8 cellular contexts compared by ENCODE assay signal in the genomic region with DNA sequence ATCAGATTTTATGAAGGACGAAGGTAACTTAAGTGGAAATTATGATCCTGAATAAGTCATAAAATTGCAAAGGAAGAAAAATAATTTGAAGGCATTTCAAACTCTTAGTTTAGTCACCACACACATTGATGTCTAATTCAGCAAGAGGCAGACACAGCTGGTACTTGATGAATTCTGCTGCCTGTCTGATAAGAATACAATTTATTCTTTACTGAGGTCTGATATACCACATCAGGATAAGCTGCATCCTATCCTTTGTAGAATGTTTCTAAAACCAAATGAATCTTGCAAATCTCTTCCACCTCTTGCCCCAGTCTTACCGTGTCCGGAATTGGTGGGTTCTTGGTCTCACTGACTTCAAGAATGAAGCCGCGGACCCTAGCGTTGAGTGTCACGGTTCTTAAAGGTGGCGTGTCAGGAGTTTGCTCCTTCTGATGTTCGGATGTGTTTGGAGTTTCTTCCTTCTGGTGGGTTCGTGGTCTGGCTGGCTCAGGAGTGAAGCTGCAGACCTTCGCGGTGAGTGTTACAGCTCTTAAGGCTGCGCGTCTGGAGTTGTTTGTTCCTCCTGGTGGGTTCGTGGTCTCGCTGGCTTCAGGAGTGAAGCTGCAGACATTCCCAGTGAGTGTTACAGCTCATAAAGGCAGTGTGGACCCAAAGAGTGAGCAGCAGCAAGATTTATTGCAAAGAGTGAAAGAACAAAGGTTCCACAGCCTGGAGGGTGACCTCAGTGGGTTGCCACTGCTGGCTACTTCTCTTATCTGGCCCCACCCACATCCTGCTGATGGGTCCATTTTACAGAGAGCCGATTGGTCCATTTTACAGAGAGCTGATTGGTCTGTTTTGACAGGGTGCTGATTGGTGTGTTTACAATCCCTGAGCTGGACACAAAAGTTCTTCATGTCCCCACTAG. TPM values are rescaled to one million over a fixed set of nuclear protein-coding genes. Genes with fewer than 3 reads are reported as not detected.
DNase-seq lines count a peak whose midpoint lies in the region; ATAC-seq lines count a peak whose summit lies in the region.
"Not testable (repeated sequence)": the region's sequence is repeated elsewhere in the genome, so short reads cannot be mapped to it uniquely, and the experiment has no call there.

A gene with protein sequence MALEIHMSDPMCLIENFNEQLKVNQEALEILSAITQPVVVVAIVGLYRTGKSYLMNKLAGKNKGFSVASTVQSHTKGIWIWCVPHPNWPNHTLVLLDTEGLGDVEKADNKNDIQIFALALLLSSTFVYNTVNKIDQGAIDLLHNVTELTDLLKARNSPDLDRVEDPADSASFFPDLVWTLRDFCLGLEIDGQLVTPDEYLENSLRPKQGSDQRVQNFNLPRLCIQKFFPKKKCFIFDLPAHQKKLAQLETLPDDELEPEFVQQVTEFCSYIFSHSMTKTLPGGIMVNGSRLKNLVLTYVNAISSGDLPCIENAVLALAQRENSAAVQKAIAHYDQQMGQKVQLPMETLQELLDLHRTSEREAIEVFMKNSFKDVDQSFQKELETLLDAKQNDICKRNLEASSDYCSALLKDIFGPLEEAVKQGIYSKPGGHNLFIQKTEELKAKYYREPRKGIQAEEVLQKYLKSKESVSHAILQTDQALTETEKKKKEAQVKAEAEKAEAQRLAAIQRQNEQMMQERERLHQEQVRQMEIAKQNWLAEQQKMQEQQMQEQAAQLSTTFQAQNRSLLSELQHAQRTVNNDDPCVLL (minus strand): TSS at position 729 of the 910 bp plus-strand sequence. CDS start 3,305 bp downstream, outside the sequence.

- not testable (repeated sequence) for H3K9me3 Mint-ChIP-seq in central memory CD8-positive, alpha-beta T cell; natural killer cell treated with Interleukin-12 subunit alpha and Interleukin-12 subunit beta and Interleukin-15 and Interleukin-18, amount 100 ng/mL, for 72 hours

- not testable (repeated sequence) for H3K27me3 Mint-ChIP-seq in central memory CD8-positive, alpha-beta T cell; natural killer cell treated with Interleukin-12 subunit alpha and Interleukin-12 subunit beta and Interleukin-15 and Interleukin-18, amount 100 ng/mL, for 72 hours

- peak within 1 kb of the TSS; percentile 97 for H3K4me3 Mint-ChIP-seq in central memory CD8-positive, alpha-beta T cell
- peak within 1 kb of the TSS; percentile 100 for H3K4me3 Mint-ChIP-seq in natural killer cell treated with Interleukin-12 subunit alpha and Interleukin-12 subunit beta and Interleukin-15 and Interleukin-18, amount 100 ng/mL, for 72 hours

- peak within 1 kb of the TSS; percentile 94 for H3K27ac Mint-ChIP-seq in central memory CD8-positive, alpha-beta T cell (ENCODE audit: low read depth)
- peak within 1 kb of the TSS; percentile 99 to 100 for H3K27ac Mint-ChIP-seq in natural killer cell treated with Interleukin-12 subunit alpha and Interleukin-12 subunit beta and Interleukin-15 and Interleukin-18, amount 100 ng/mL, for 72 hours

- peaks cover 59% of the 10 kb centered on the region for H3K4me1 Mint-ChIP-seq in central memory CD8-positive, alpha-beta T cell
- peaks cover 56 to 67% of the 10 kb centered on the region in 2 donors for H3K4me1 Mint-ChIP-seq in natural killer cell treated with Interleukin-12 subunit alpha and Interleukin-12 subunit beta and Interleukin-15 and Interleukin-18, amount 100 ng/mL, for 72 hours (ENCODE audit: low read depth in 2 of 2)

- H3K36me3 Mint-ChIP-seq in central memory CD8-positive, alpha-beta T cell (ENCODE audit: insufficient read depth) = peaks cover 20% of the 10 kb centered on the region
- peaks cover 60% of the 10 kb centered on the region for H3K36me3 Mint-ChIP-seq in natural killer cell treated with Interleukin-12 subunit alpha and Interleukin-12 subunit beta and Interleukin-15 and Interleukin-18, amount 100 ng/mL, for 72 hours

- ATAC-seq in GM18520 (IDR thresholded peaks at IDR 0.05; ENCODE audit: unreplicated experiment) (peak; percentile 73), GM21723 (IDR thresholded peaks at IDR 0.05; ENCODE audit: unreplicated experiment) (peak; percentile 67), HG03342 (IDR thresholded peaks at IDR 0.05; ENCODE audit: unreplicated experiment) (peak; percentile 88)
- ATAC-seq in central memory CD8-positive, alpha-beta T cell (replicated peaks; ENCODE audit: extremely low read depth, poor library complexity, severe bottlenecking) = peak; percentile 67
- peak; percentile 79 to 84 for ATAC-seq in natural killer cell treated with Interleukin-12 subunit alpha and Interleukin-12 subunit beta and Interleukin-15 and Interleukin-18, amount 100 ng/mL, for 72 hours

- peak; percentile 21 to 86 (median 47) for DNase-seq in T-helper 1 cell
- DNase-seq in activated T-cell treated with anti-CD3 and anti-CD28 coated beads for 1 hour (ENCODE audit: low read depth) = peak; percentile 22
- DNase-seq in central memory CD8-positive, alpha-beta T cell (ENCODE audit: low spot score in 2 of 2) = peak; percentile 34 to 69
- peak; percentile 87 for DNase-seq in natural killer cell treated with Interleukin-12 subunit alpha and Interleukin-12 subunit beta and Interleukin-15 and Interleukin-18, amount 100 ng/mL, for 72 hours (ENCODE audit: low spot score)
- DNase-seq in stimulated activated naive CD4-positive, alpha-beta T cell (lab: John Stamatoyannopoulos, UW) = peak; percentile 19 to 71 (median 55)

RNA-seq across cellular contexts. Expression of the gene that starts here (rescaled TPM):
- total RNA-seq in natural killer cell treated with Interleukin-12 subunit alpha and Interleukin-12 subunit beta and Interleukin-15 and Interleukin-18, amount 100 ng/mL, for 72 hours = 100 to 1,000 TPM; 305 to 573 TPM

Comparison
In these comparisons a context has a peak if more than half of its experiments do, and no peak if none do; other contexts are left out.
1. Peak in every context shown above with its lines: DNase-seq and ATAC-seq.
2. DNase-seq: peak in every context shown above with its lines; median percentile 87 in natural killer cell treated with Interleukin-12 subunit alpha and Interleukin-12 subunit beta and Interleukin-15 and Interleukin-18, amount 100 ng/mL, for 72 hours; 55 in stimulated activated naive CD4-positive, alpha-beta T cell; 52 in central memory CD8-positive, alpha-beta T cell; 47 in T-helper 1 cell; 22 in activated T-cell treated with anti-CD3 and anti-CD28 coated beads for 1 hour.